Comparison of ENCODE assay signal across 1 cellular context in the genomic region with DNA sequence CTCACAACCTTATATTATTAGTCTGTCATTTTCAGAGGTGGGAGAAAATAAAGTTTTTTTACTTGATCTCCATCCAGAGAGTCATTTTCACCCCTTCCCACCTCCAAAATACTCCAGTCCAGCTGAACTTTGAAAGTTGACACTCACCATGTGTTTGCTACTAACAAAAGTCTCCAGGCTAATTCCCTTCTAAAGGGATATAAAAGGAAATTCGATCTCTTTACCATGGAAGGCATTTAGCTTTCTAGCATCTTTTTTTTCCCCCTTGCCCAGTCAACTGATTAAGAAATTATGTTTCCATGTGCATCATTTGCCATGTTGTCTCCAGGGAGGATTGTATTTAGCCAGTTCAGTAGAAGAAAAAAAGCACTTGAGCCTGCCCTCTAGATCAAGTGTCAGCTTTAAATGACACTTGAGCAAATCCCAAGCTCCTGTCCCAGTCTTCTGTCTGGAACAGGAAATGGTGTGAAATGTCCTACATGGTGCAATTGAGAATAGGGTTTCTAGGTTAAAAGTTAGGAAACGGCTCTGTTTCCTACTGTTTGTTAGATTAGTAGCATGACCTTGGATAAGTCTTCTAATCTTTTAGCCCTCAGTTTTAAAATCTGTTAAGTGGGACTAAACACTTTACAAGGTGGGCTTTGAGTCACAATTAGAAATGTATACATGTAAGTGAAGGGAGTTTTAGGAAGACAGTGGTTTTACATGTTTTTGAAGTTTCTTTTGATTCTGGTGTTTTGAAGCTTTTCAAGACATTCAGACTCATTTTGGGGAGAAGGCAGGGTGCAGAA.
TF ChIP-seq lines count a peak whose summit lies in the region.

No MANE protein-coding gene starts in this region.

TF ChIP-seq in K562, 482 proteins besides CTCF, POLR2A, EP300 and RAD21 (continued from another document):
- TF ChIP-seq, protein P1, sequence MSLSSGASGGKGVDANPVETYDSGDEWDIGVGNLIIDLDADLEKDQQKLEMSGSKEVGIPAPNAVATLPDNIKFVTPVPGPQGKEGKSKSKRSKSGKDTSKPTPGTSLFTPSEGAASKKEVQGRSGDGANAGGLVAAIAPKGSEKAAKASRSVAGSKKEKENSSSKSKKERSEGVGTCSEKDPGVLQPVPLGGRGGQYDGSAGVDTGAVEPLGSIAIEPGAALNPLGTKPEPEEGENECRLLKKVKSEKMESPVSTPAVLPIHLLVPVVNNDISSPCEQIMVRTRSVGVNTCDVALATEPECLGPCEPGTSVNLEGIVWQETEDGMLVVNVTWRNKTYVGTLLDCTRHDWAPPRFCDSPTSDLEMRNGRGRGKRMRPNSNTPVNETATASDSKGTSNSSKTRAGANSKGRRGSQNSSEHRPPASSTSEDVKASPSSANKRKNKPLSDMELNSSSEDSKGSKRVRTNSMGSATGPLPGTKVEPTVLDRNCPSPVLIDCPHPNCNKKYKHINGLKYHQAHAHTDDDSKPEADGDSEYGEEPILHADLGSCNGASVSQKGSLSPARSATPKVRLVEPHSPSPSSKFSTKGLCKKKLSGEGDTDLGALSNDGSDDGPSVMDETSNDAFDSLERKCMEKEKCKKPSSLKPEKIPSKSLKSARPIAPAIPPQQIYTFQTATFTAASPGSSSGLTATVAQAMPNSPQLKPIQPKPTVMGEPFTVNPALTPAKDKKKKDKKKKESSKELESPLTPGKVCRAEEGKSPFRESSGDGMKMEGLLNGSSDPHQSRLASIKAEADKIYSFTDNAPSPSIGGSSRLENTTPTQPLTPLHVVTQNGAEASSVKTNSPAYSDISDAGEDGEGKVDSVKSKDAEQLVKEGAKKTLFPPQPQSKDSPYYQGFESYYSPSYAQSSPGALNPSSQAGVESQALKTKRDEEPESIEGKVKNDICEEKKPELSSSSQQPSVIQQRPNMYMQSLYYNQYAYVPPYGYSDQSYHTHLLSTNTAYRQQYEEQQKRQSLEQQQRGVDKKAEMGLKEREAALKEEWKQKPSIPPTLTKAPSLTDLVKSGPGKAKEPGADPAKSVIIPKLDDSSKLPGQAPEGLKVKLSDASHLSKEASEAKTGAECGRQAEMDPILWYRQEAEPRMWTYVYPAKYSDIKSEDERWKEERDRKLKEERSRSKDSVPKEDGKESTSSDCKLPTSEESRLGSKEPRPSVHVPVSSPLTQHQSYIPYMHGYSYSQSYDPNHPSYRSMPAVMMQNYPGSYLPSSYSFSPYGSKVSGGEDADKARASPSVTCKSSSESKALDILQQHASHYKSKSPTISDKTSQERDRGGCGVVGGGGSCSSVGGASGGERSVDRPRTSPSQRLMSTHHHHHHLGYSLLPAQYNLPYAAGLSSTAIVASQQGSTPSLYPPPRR (CRISPR knock-in tag; IDR thresholded peaks at IDR 0.05; ENCODE audit: borderline replicate concordance) = no peak
- TF ChIP-seq, protein P2, sequence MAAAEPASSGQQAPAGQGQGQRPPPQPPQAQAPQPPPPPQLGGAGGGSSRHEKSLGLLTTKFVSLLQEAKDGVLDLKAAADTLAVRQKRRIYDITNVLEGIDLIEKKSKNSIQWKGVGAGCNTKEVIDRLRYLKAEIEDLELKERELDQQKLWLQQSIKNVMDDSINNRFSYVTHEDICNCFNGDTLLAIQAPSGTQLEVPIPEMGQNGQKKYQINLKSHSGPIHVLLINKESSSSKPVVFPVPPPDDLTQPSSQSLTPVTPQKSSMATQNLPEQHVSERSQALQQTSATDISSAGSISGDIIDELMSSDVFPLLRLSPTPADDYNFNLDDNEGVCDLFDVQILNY (CRISPR knock-in tag; IDR thresholded peaks at IDR 0.05) = no peak
- TF ChIP-seq MTA1 (IDR thresholded peaks at IDR 0.05; ENCODE audit: borderline replicate concordance) (no peak), KHSRP (IDR thresholded peaks at IDR 0.05) (no peak), NEUROD1 (IDR thresholded peaks at IDR 0.05; ENCODE audit: borderline replicate concordance, low read depth, low read length, partially characterized antibody) (no peak), GABPB1 (CRISPR knock-in tag; IDR thresholded peaks at IDR 0.05) (no peak), DNMT1 (IDR thresholded peaks at IDR 0.05) (no peak)
